ENCODE assay signal across 14 cellular contexts in genomic region chr11:116973270-116973669, GRCh38.
DNase-seq lines count a peak whose midpoint lies in the region; ATAC-seq, FAIRE-seq and TF ChIP-seq lines count a peak whose summit lies in the region.
"Had no signal": no experiment of that assay in that cellular context is flagged by ENCODE, and none has a peak within 500 bp of the region (broad histone marks: within the 10 kb centered on the region; RNA-seq: fewer than 3 reads in every experiment).

No MANE protein-coding gene starts in this region.

- no peak for ATAC-seq in activated T-helper 17 cell treated with anti-CD3 and anti-CD28 coated beads, Interleukin-2, amount 50 U/mL, for 72 hours (replicated peaks)
- ATAC-seq in left lung (peak; percentile 73), GM21390 (IDR thresholded peaks at IDR 0.05; ENCODE audit: unreplicated experiment) (no peak)

- peak overlapping the region; percentile 58 for H3K27ac Mint-ChIP-seq in activated T-helper 17 cell treated with anti-CD3 and anti-CD28 coated beads, Interleukin-2, amount 50 U/mL, for 72 hours

- peaks cover 2% of the 10 kb centered on the region for H3K36me3 Mint-ChIP-seq in activated T-helper 17 cell treated with anti-CD3 and anti-CD28 coated beads, Interleukin-2, amount 50 U/mL, for 72 hours (ENCODE audit: low read depth)

- no peaks in the 10 kb centered on the region for H3K27me3 Mint-ChIP-seq in activated T-helper 17 cell treated with anti-CD3 and anti-CD28 coated beads, Interleukin-2, amount 50 U/mL, for 72 hours

- H3K4me1 ChIP-seq in left lung: peaks cover 5 to 24% of the 10 kb centered on the region in 2 donors
- peaks cover 24 to 25% of the 10 kb centered on the region in 2 donors for H3K4me1 ChIP-seq in thyroid gland
- H3K4me1 ChIP-seq: HAP-1 had no signal

- TF ChIP-seq CTCF in left lung (IDR thresholded peaks at IDR 0.05): no peak
- TF ChIP-seq CTCF in thyroid gland (IDR thresholded peaks at IDR 0.05): no peak

- FAIRE-seq in GM12892 (lab: Jason Lieb, UNC): peak; percentile 80
- no peak for FAIRE-seq in GM19239 (lab: Jason Lieb, UNC)
- FAIRE-seq: K562 had no signal

- no peaks in the 10 kb centered on the region for H3K27me3 ChIP-seq in left lung
- H3K27me3 ChIP-seq in thyroid gland: no peaks in the 10 kb centered on the region

- intact Hi-C loops in left lung (cut with DNase I) (no loop called here), thyroid gland (cut with DNase I) (no loop called here)

- DNase-seq in GM12892 (ENCODE audit: insufficient read length): no peak
- DNase-seq in left lung: no peak
- DNase-seq in thyroid gland: no peak
- no peak for DNase-seq in superior temporal gyrus (ENCODE audit: extremely low spot score)
- DNase-seq in GM19239 (ENCODE audit: insufficient read length, low spot score): no peak
- DNase-seq: GF-D8; NCI-H1930; NK-92 treated with Interleukin-12 subunit alpha and Interleukin-12 subunit beta, amount 100 ng/mL, for 24 hours; RPMI8226; SIG-M5 had no signal

- H3K36me3 ChIP-seq in left lung (no peaks in the 10 kb centered on the region), thyroid gland (no peaks in the 10 kb centered on the region)
- H3K36me3 ChIP-seq: HAP-1 had no signal

- no peaks in the 10 kb centered on the region for H3K9me3 Mint-ChIP-seq in activated T-helper 17 cell treated with anti-CD3 and anti-CD28 coated beads, Interleukin-2, amount 50 U/mL, for 72 hours

- no peaks in the 10 kb centered on the region for H3K9me3 ChIP-seq in left lung
- no peaks in the 10 kb centered on the region for H3K9me3 ChIP-seq in thyroid gland
- H3K9me3 ChIP-seq: HAP-1 had no signal

- peaks cover 21% of the 10 kb centered on the region for H3K4me1 Mint-ChIP-seq in activated T-helper 17 cell treated with anti-CD3 and anti-CD28 coated beads, Interleukin-2, amount 50 U/mL, for 72 hours

- H3K4me3 ChIP-seq in left lung (no peak overlapping the region), thyroid gland (replicated peaks in 1 of 3) (no peak overlapping the region)
- H3K4me3 ChIP-seq: HAP-1, K562 had no signal

- H3K4me3 Mint-ChIP-seq in activated T-helper 17 cell treated with anti-CD3 and anti-CD28 coated beads, Interleukin-2, amount 50 U/mL, for 72 hours: no peak overlapping the region

- H3K27ac ChIP-seq in left lung (peak overlapping the region; percentile 31 to 51), thyroid gland (peak overlapping the region in 2 of 3 donors; percentile 73 to 84)

- TF ChIP-seq POLR2A in GM12892 (IDR thresholded peaks at IDR 0.05; ENCODE audit: low read depth, low read length) (no peak), thyroid gland (IDR thresholded peaks at IDR 0.05) (no peak)
